Comparison of ENCODE assay signal across 8 cellular contexts in the genomic region with DNA sequence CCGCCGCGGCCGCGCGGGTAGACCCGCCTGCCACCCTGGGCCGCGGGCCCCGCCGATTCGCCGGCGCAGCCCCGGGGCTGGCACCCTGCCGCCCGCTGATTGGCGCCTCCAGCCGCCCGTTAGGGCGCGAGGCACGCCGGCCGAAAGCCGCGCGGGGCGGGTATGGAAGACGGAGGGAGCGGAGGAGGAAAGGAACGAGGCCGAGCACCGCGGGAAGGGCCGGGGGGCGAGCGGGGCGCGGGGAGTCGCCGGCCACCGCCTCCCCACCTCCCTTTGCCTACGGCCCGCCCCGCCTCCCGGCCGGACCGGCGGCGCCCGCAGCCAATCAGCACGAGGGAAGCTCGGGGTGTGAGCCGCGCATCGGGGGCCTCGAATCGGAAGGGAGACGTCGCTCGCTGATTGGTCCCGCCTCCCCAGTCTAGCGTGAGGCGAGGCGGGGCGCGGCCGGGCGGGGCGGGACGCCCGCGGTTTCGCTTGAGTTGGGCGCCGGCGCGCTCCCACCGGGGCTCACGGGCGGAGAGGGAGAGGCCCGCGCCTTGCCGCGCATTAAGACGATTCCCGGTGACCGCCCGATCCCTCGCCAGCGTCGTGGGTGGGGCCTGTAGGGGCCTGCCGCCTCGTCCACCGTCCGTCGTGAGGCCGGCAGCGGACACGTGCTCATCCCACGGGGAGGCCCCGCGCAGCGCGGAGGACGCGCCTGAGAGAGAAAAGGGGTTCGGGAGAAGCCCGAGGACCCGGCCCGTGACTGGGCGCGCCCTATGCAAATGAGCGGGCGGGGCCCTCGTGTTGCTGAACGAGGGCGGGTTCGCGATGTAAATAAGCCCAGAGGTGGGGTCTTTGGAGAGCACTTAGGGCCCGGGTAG. TPM values are rescaled to one million over a fixed set of nuclear protein-coding genes. Genes with fewer than 3 reads are reported as not detected.
DNase-seq lines count a peak whose midpoint lies in the region; ATAC-seq, FAIRE-seq and TF ChIP-seq lines count a peak whose summit lies in the region.

No MANE protein-coding gene starts in this region.

- H3K9me2 ChIP-seq in GM23248 (ENCODE audit: insufficient read depth), result no peaks in the 10 kb centered on the region
- H3K9me2 ChIP-seq in Karpas-422 (replicated peaks; ENCODE audit: insufficient read depth, low read length), result no peaks in the 10 kb centered on the region

- H3K27me3 ChIP-seq in DND-41 (ENCODE audit: insufficient read depth, low read length, poor library complexity) (no peaks in the 10 kb centered on the region), GM23248 (replicated peaks; ENCODE audit: insufficient read depth) (peaks cover 5% of the 10 kb centered on the region; the same call in 1 of the 2 replicates), Karpas-422 (ENCODE audit: low read length) (no peaks in the 10 kb centered on the region), fibroblast of lung (ENCODE audit: control insufficient read depth, insufficient read depth, low read length) (peaks cover 3% of the 10 kb centered on the region)

- H3K9ac ChIP-seq in DND-41 (ENCODE audit: low read depth, low read length) (peak overlapping the region; percentile 93), GM23248 (peak overlapping the region; percentile 78), Karpas-422 (ENCODE audit: low read length) (peak overlapping the region; percentile 93), fibroblast of lung (ENCODE audit: insufficient read depth, low read length) (peak overlapping the region; percentile 79)

- H3K9me3 ChIP-seq in DND-41 (ENCODE audit: insufficient read depth, low read length, severe bottlenecking) (no peaks in the 10 kb centered on the region), GM23248 (ENCODE audit: low read depth) (no peaks in the 10 kb centered on the region), Karpas-422 (ENCODE audit: low read length) (no peaks in the 10 kb centered on the region), fibroblast of lung (ENCODE audit: control insufficient read depth, insufficient read depth, low read depth, low read length) (no peaks in the 10 kb centered on the region)

- H3K36me3 Mint-ChIP-seq in naive thymus-derived CD8-positive, alpha-beta T cell, result no peaks in the 10 kb centered on the region
- peaks cover 3 to 7% of the 10 kb centered on the region in 2 donors for H3K36me3 Mint-ChIP-seq in stimulated activated naive B cell treated with anti-CD40 and anti-IgM and Interleukin-4, amounts not matched to agents 10 μg/mL and 1 μg/mL and 100 μg/mL, for 72 hours

- DNase-seq in DND-41, result peak; percentile 96
- peak; percentile 99 for DNase-seq in GM23248
- peak; percentile 99 for DNase-seq in Karpas-422
- peak; percentile 83 for DNase-seq in RCC 7860 (ENCODE audit: low spot score)
- DNase-seq in activated T-helper 1 cell treated with anti-CD3 and anti-CD28 coated beads, Interleukin-2, amount 50 U/mL, for 16 hours (ENCODE audit: low read depth in 1 of 2, low spot score in 1 of 2), result peak; percentile 85 to 92
- peak; percentile 95 to 96 for DNase-seq in fibroblast of lung (ENCODE audit: low read depth in 2 of 2)
- DNase-seq in naive thymus-derived CD8-positive, alpha-beta T cell, result peak; percentile 90 to 96 (median 94)
- DNase-seq in stimulated activated naive B cell treated with anti-CD40 and anti-IgM and Interleukin-4, amounts not matched to agents 10 μg/mL and 1 μg/mL and 100 μg/mL, for 72 hours, result peak; percentile 94

- peaks cover 64% of the 10 kb centered on the region for H3K4me1 ChIP-seq in DND-41 (ENCODE audit: insufficient read depth, low read length)
- H3K4me1 ChIP-seq in GM23248 (ENCODE audit: insufficient read depth), result peaks cover 14% of the 10 kb centered on the region
- H3K4me1 ChIP-seq in Karpas-422 (ENCODE audit: low read length), result peaks cover 60% of the 10 kb centered on the region
- no peaks in the 10 kb centered on the region for H3K4me1 ChIP-seq in fibroblast of lung (ENCODE audit: control insufficient read depth, extremely low read depth, insufficient read depth, low read length)

- peak overlapping the region; percentile 72 for H3K4me2 ChIP-seq in DND-41 (ENCODE audit: insufficient read depth, low read length)
- peak overlapping the region; percentile 64 for H3K4me2 ChIP-seq in GM23248 (ENCODE audit: unreplicated experiment)
- H3K4me2 ChIP-seq in Karpas-422 (ENCODE audit: low read depth, low read length, poor library complexity, severe bottlenecking), result peak overlapping the region; percentile 64
- H3K4me2 ChIP-seq in fibroblast of lung (ENCODE audit: extremely low read depth, insufficient read depth, low read length), result peak overlapping the region; percentile 75

- H3F3A ChIP-seq in GM23248 (ENCODE audit: insufficient read depth), result no peaks in the 10 kb centered on the region; the same call in 1 of the 2 replicates

- TF ChIP-seq CTCF in DND-41 (IDR thresholded peaks at IDR 0.05; ENCODE audit: borderline replicate concordance, extremely low read depth, low read length, poor library complexity, severe bottlenecking) (no peak), fibroblast of lung (conservative IDR thresholded peaks at IDR 0.05 in 1 of 2, IDR thresholded peaks at IDR 0.05 in 1 of 2; ENCODE audit: low read depth in 1 of 2, low read length in 2 of 2) (no peak)

- no peaks in the 10 kb centered on the region for H3K9me3 Mint-ChIP-seq in naive thymus-derived CD8-positive, alpha-beta T cell
- H3K9me3 Mint-ChIP-seq in stimulated activated naive B cell treated with anti-CD40 and anti-IgM and Interleukin-4, amounts not matched to agents 10 μg/mL and 1 μg/mL and 100 μg/mL, for 72 hours, result no peaks in the 10 kb centered on the region

- in situ Hi-C loops in GM23248 (cut with MboI), result no loop called here

- H3K4me3 Mint-ChIP-seq in naive thymus-derived CD8-positive, alpha-beta T cell, result peak overlapping the region; percentile 77 to 91 (median 84)
- H3K4me3 Mint-ChIP-seq in stimulated activated naive B cell treated with anti-CD40 and anti-IgM and Interleukin-4, amounts not matched to agents 10 μg/mL and 1 μg/mL and 100 μg/mL, for 72 hours, result peak overlapping the region; percentile 82 to 84

- peak overlapping the region; percentile 9 to 97 (median 92) for H3K27ac Mint-ChIP-seq in naive thymus-derived CD8-positive, alpha-beta T cell
- H3K27ac Mint-ChIP-seq in stimulated activated naive B cell treated with anti-CD40 and anti-IgM and Interleukin-4, amounts not matched to agents 10 μg/mL and 1 μg/mL and 100 μg/mL, for 72 hours, result peak overlapping the region; percentile 96

- H2AFZ ChIP-seq in DND-41 (ENCODE audit: low read depth, low read length) (peak overlapping the region; percentile 87), GM23248 (peak overlapping the region; percentile 84), Karpas-422 (ENCODE audit: low read length) (peak overlapping the region; percentile 3; the same call in 1 of the 2 replicates), fibroblast of lung (ENCODE audit: low read length) (peak overlapping the region; percentile 80)

- no peak for FAIRE-seq in RCC 7860 (lab: Jason Lieb, UNC)

- ATAC-seq in DND-41 (ENCODE audit: insufficient read depth, low read depth), result peak; percentile 83
- ATAC-seq in naive thymus-derived CD8-positive, alpha-beta T cell, result peak; percentile 80 to 81
- ATAC-seq in stimulated activated naive B cell treated with anti-CD40 and anti-IgM and Interleukin-4, amounts not matched to agents 10 μg/mL and 1 μg/mL and 100 μg/mL, for 72 hours (replicated peaks), result peak; percentile 83 to 85

- H3K27ac ChIP-seq in DND-41 (ENCODE audit: low read length) (peak overlapping the region; percentile 98), GM23248 (peak overlapping the region; percentile 86), Karpas-422 (ENCODE audit: low read length) (peak overlapping the region; percentile 89), fibroblast of lung (ENCODE audit: insufficient read depth, low read length) (peak overlapping the region; percentile 88)

- H3K4me1 Mint-ChIP-seq in naive thymus-derived CD8-positive, alpha-beta T cell, result peaks cover 31 to 46% (median 42%) of the 10 kb centered on the region in 4 donors
- peaks cover 24 to 41% of the 10 kb centered on the region in 2 donors for H3K4me1 Mint-ChIP-seq in stimulated activated naive B cell treated with anti-CD40 and anti-IgM and Interleukin-4, amounts not matched to agents 10 μg/mL and 1 μg/mL and 100 μg/mL, for 72 hours

- POLR2A ChIA-PET in naive thymus-derived CD8-positive, alpha-beta T cell (lab: Charles Lee), result interaction anchor here (0.6 to 2.8 kb wide), 20 partner anchors 9 to 1020 kb away, joined by 3 to 36 read pairs (median 6); no protein-coding TSS in a partner anchor

- H3K27me3 Mint-ChIP-seq in naive thymus-derived CD8-positive, alpha-beta T cell, result no peaks in the 10 kb centered on the region
- peaks cover 0 to 14% of the 10 kb centered on the region in 2 donors for H3K27me3 Mint-ChIP-seq in stimulated activated naive B cell treated with anti-CD40 and anti-IgM and Interleukin-4, amounts not matched to agents 10 μg/mL and 1 μg/mL and 100 μg/mL, for 72 hours

- H3K79me2 ChIP-seq in DND-41 (ENCODE audit: insufficient read depth, low read length), result peaks cover 42% of the 10 kb centered on the region
- H3K79me2 ChIP-seq in GM23248 (ENCODE audit: insufficient read depth), result peaks cover 43% of the 10 kb centered on the region
- peaks cover 42% of the 10 kb centered on the region for H3K79me2 ChIP-seq in Karpas-422 (ENCODE audit: low read length)
- H3K79me2 ChIP-seq in fibroblast of lung (ENCODE audit: control insufficient read depth, insufficient read depth, low read length), result peaks cover 35% of the 10 kb centered on the region

- H4K20me1 ChIP-seq in DND-41 (ENCODE audit: insufficient read depth, low read length) (peaks cover 28% of the 10 kb centered on the region), GM23248 (ENCODE audit: insufficient read depth) (peaks cover 9% of the 10 kb centered on the region; the same call in 1 of the 2 replicates), Karpas-422 (ENCODE audit: insufficient read depth, low read depth, low read length) (peaks cover 29% of the 10 kb centered on the region; the same call in 1 of the 2 replicates), fibroblast of lung (ENCODE audit: control insufficient read depth, extremely low read depth, insufficient read depth, low read length) (no peaks in the 10 kb centered on the region)

- 1 to 2% methylated on average over 69 to 122 of the region's 122 CpGs for WGBS in GM23248 (ENCODE audit: low coverage in 1 of 2, low lambda C conversion rate in 2 of 2, missing lambda C conversion rate in 2 of 2), 2 experiments

- H3K36me3 ChIP-seq in DND-41 (ENCODE audit: insufficient read depth, low read length) (no peaks in the 10 kb centered on the region), GM23248 (ENCODE audit: low read depth) (no peaks in the 10 kb centered on the region), Karpas-422 (ENCODE audit: insufficient read depth, low read length) (no peaks in the 10 kb centered on the region), fibroblast of lung (ENCODE audit: control insufficient read depth, insufficient read depth, low read length) (no peaks in the 10 kb centered on the region)

- H3K4me3 ChIP-seq in DND-41 (ENCODE audit: low read depth in 1 of 2, low read length in 2 of 2) (peak overlapping the region; percentile 29 to 71), GM23248 (peak overlapping the region; percentile 84), Karpas-422 (ENCODE audit: low read length) (peak overlapping the region; percentile 66), fibroblast of lung (replicated peaks in 1 of 4; ENCODE audit: control extremely low read depth in 1 of 4, insufficient read depth in 1 of 4, low read depth in 3 of 4, low read length in 4 of 4) (peak overlapping the region; percentile 62 to 85 (median 65))

RNA-seq across cellular contexts. Expression of a gene that starts 0.6 kb away (rescaled TPM):
- total RNA-seq in GM23248 (2014; rRNA removed; shearing (Covaris generic)), result 77.7 and 86.6 TPM in 2 replicates
- polyA plus RNA-seq in GM23248 (2016; fragmentation: Nextera tagmentation; extraction: Ambion mirVana) (52.4 and 54.1 TPM in 2 replicates), fibroblast of lung (88.6 and 111 TPM in 2 replicates)
- total RNA-seq in Karpas-422 (2014; rRNA removed; shearing (Covaris generic); ENCODE audit: low replicate concordance), result 153 and 163 TPM in 2 replicates
- total RNA-seq in fibroblast of lung, result 31.3 and 76.0 TPM in 2 replicates
- polyA plus RNA-seq in fibroblast of lung (2012), result 61.0 and 75.8 TPM in 2 replicates
- polyA minus RNA-seq in fibroblast of lung (ENCODE audit: low replicate concordance), result 22.7 and 28.6 TPM in 2 replicates
- total RNA-seq in naive thymus-derived CD8-positive, alpha-beta T cell, result 100 to 1,000 TPM; 137 to 151 TPM
- polyA plus RNA-seq in naive thymus-derived CD8-positive, alpha-beta T cell, result 100 to 1,000 TPM in 1 of 3 donors, 10 to 100 TPM in 2; 78.2 to 116 (median 89.6) TPM

Comparison
In these comparisons a context has a peak if more than half of its experiments do, and no peak if none do; other contexts are left out.
1. Peak in every context shown above with its lines: DNase-seq, ATAC-seq, H3K4me3 ChIP-seq and H3K27ac ChIP-seq.
2. H2AFZ ChIP-seq: peak in every context shown above with its lines; median percentile 87 in DND-41; 84 in GM23248; 80 in fibroblast of lung; 3 in Karpas-422.